ENCODE assay signal across 9 cellular contexts in genomic region chr5:3297852-3298251, GRCh38.
"Had no signal": no experiment of that assay in that cellular context is flagged by ENCODE, and none has a peak within 500 bp of the region (broad histone marks: within the 10 kb centered on the region; RNA-seq: fewer than 3 reads in every experiment).

No MANE protein-coding gene starts in this region.

- H3K27ac ChIP-seq: HL-60 had no signal

- FAIRE-seq: H1, H54, HepG2 had no signal

- H3K4me1 Mint-ChIP-seq: IgD-negative memory B cell had no signal

- H3K4me3 ChIP-seq: GM23338 had no signal

- H2AFZ ChIP-seq: GM23338 had no signal

- H3K27ac Mint-ChIP-seq: GM23338, H9, IgD-negative memory B cell had no signal

- DNase-seq: H9, HCEC 1CT, KBM-7 had no signal

- H3K4me2 ChIP-seq: GM23338 had no signal

- H3K4me3 Mint-ChIP-seq: GM23338, H9, IgD-negative memory B cell had no signal
